Comparison of ENCODE assay signal across 8 cellular contexts in the genomic region with DNA sequence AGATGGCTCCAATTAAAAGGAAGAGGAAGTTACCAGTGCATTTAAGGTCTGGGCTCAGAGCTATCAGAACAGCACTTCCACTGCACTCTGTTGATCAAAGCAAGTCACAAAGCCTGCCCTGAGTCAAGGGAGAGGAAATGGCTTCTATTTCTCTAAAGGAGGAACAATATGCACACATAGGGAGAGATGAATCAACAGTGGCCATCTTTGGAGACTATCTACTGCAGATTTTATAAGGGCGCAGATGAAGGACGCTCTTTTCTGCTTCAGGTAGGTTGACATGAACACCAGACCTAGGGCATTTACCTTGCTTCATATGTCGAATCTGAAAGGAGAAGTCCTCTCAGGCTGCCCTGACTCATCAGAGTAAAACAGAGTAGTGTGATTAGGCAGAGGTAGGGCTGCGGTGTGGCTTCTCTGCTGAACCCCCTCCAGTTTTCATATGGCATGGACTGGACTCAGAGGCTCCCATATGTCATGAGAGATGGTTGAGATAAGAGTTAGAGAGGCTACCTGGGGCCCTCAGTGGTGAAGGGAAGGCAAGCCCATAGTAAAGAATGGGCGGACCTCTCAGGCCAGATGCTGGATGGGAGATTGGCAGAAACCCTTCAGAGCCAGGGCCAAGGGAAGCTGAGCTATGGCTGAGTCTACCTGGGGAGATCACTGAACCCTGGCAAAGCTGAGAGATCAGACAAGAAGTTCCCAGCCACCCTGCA.
DNase-seq lines count a peak whose midpoint lies in the region; ATAC-seq, FAIRE-seq and TF ChIP-seq lines count a peak whose summit lies in the region.

No MANE protein-coding gene starts in this region.

- TF ChIP-seq EP300 in K562 (IDR thresholded peaks at IDR 0.05; ENCODE audit: low read length) = no peak

- H3K9me1 ChIP-seq in K562 (ENCODE audit: control insufficient read depth, insufficient read depth, low read length) = no peaks in the 10 kb centered on the region

- TF ChIP-seq POLR2A in K562 (conservative IDR thresholded peaks at IDR 0.05) = no peak

- H4K20me1 ChIP-seq in K562 (replicated peaks; ENCODE audit: control insufficient read depth, insufficient read depth, low read length) = no peaks in the 10 kb centered on the region

- peak overlapping the region; percentile 29; the same call in 2 of the 3 replicates for H3K27ac ChIP-seq in K562 (ENCODE audit: extremely low read depth, low read depth, low read length)
- peak overlapping the region; percentile 43 for H3K27ac ChIP-seq in urinary bladder (ENCODE audit: low read depth)
- H3K27ac ChIP-seq in SJCRH30 = no peak overlapping the region

- H3K27me3 ChIP-seq in K562 (ENCODE audit: control insufficient read depth in 2 of 2, insufficient read depth in 2 of 2, low read length in 2 of 2) (no peaks in the 10 kb centered on the region), SJCRH30 (no peaks in the 10 kb centered on the region)

- peak overlapping the region; percentile 74 for H2AFZ ChIP-seq in K562 (ENCODE audit: low read depth, low read length)

- in situ Hi-C loops in K562 (cut with MboI) = no loop called here

- H3K9me3 ChIP-seq in K562 (replicated peaks; ENCODE audit: control insufficient read depth, insufficient read depth, low read depth, low read length) (no peaks in the 10 kb centered on the region), SJCRH30 (replicated peaks) (no peaks in the 10 kb centered on the region)

- no TSS peak for BruUV-seq in K562 (replicated peaks; lab: Mats Ljungman, UMichigan)

- WGBS in K562 (ENCODE audit: insufficient coverage, low coverage, missing lambda C conversion rate) = 33% methylated on average over 3 of the region's 5 CpGs
- WGBS in urinary bladder = 92% methylated on average over 5 of the region's 5 CpGs

- H3K4me3 ChIP-seq in K562 (no peak overlapping the region), urinary bladder (ENCODE audit: low read depth, low read length) (no peak overlapping the region), SJCRH30 (no peak overlapping the region)

- ATAC-seq in GM18511 (IDR thresholded peaks at IDR 0.05; ENCODE audit: unreplicated experiment) (peak; percentile 92), HG02678 (IDR thresholded peaks at IDR 0.05; ENCODE audit: unreplicated experiment) (peak; percentile 82), K562 (peak; percentile 66)

- H3K9ac ChIP-seq in K562 (ENCODE audit: insufficient read depth in 1 of 2, low read depth in 2 of 2, low read length in 2 of 2) = no peak overlapping the region

- H3K36me3 ChIP-seq in K562 (ENCODE audit: control insufficient read depth, insufficient read depth, low read length) = no peaks in the 10 kb centered on the region
- H3K36me3 ChIP-seq in urinary bladder (ENCODE audit: insufficient read depth) = no peaks in the 10 kb centered on the region
- no peaks in the 10 kb centered on the region for H3K36me3 ChIP-seq in SJCRH30

- intact Hi-C loops in K562 (cut with micrococcal nuclease) = loop anchor here (10.0 kb wide), 1 partner anchor 112 kb away; no protein-coding TSS in a partner anchor

- POLR2A ChIA-PET in K562 (lab: Yijun Ruan, JAX) = interaction anchor here (1.1 to 1.3 kb wide), 2 partner anchors 16 to 17 kb away, joined by 3 read pairs; no protein-coding TSS in a partner anchor

- H3K4me1 ChIP-seq in K562 (replicated peaks in 1 of 2; ENCODE audit: control insufficient read depth in 2 of 2, insufficient read depth in 2 of 2, low read length in 2 of 2) (peaks cover 7 to 16% of the 10 kb centered on the region in 2 experiments; a peak in 4 of 5 replicates), urinary bladder (ENCODE audit: insufficient read depth) (no peaks in the 10 kb centered on the region), SJCRH30 (no peaks in the 10 kb centered on the region; the same call in 1 of the 2 replicates)

- H3K79me2 ChIP-seq in K562 (ENCODE audit: control insufficient read depth, insufficient read depth, low read length) = no peaks in the 10 kb centered on the region

- no peak for TF ChIP-seq CTCF in K562 (IDR thresholded peaks at IDR 0.05 in 2 of 3, conservative IDR thresholded peaks at IDR 0.05 in 1 of 3; ENCODE audit: insufficient read depth in 2 of 3, low read depth in 1 of 3, low read length in 3 of 3)

- peak overlapping the region; percentile 34; the same call in 1 of the 2 replicates for H3K4me2 ChIP-seq in K562 (ENCODE audit: insufficient read depth, low read length)

- FAIRE-seq in K562 (lab: Jason Lieb, UNC) = peak; percentile 46

- TF ChIP-seq RAD21 in K562 (CRISPR knock-in tag; conservative IDR thresholded peaks at IDR 0.05 in 1 of 2, IDR thresholded peaks at IDR 0.05 in 1 of 2) = 0 out of 4 replicates have a peak, but pooled peaks of 1 of the 2 experiments have one; percentile 3

- CTCF ChIA-PET in K562 (lab: Yijun Ruan, JAX; ENCODE audit: low intra/inter-chr PET ratio) = no interaction called here

- DNase-seq in OCI-M1 (lab: John Stamatoyannopoulos, UW) = peak; percentile 63
- DNase-seq in K562 (ENCODE audit: extremely low read depth in 1 of 4, low spot score in 3 of 4) = peak; percentile 27 to 37 (median 32)
- no peak for DNase-seq in SJCRH30
- no peak for DNase-seq in EL
- no peak for DNase-seq in GM19238 (ENCODE audit: insufficient read length, low spot score)

TF ChIP-seq in K562, 482 proteins besides CTCF, POLR2A, EP300 and RAD21 (continues in another document):
- no peak for TF ChIP-seq FIP1L1 (IDR thresholded peaks at IDR 0.05; ENCODE audit: low read depth, low read length, poor library complexity, severe bottlenecking)
- peak; percentile 25; the same call in 1 of the 2 replicates for TF ChIP-seq FOSL1 (tag; conservative IDR thresholded peaks at IDR 0.05)
- TF ChIP-seq ZNF274 (IDR thresholded peaks at IDR 0.05; ENCODE audit: borderline replicate concordance, low read depth, low read length) = no peak
- TF ChIP-seq POLR2AphosphoS2 (IDR thresholded peaks at IDR 0.05; ENCODE audit: low read length) = no peak
- TF ChIP-seq, protein P1, sequence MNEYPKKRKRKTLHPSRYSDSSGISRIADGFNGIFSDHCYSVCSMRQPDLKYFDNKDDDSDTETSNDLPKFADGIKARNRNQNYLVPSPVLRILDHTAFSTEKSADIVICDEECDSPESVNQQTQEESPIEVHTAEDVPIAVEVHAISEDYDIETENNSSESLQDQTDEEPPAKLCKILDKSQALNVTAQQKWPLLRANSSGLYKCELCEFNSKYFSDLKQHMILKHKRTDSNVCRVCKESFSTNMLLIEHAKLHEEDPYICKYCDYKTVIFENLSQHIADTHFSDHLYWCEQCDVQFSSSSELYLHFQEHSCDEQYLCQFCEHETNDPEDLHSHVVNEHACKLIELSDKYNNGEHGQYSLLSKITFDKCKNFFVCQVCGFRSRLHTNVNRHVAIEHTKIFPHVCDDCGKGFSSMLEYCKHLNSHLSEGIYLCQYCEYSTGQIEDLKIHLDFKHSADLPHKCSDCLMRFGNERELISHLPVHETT (CRISPR knock-in tag; conservative IDR thresholded peaks at IDR 0.05 in 1 of 2, IDR thresholded peaks at IDR 0.05 in 1 of 2) = 0 out of 4 replicates have a peak, but pooled peaks of 1 of the 2 experiments have one; percentile 34
- TF ChIP-seq ZNF398 (CRISPR knock-in tag; IDR thresholded peaks at IDR 0.05) = no peak
- TF ChIP-seq PRDM10 (IDR thresholded peaks at IDR 0.05; ENCODE audit: partially characterized antibody) = peak; percentile 15
- TF ChIP-seq, protein P2, sequence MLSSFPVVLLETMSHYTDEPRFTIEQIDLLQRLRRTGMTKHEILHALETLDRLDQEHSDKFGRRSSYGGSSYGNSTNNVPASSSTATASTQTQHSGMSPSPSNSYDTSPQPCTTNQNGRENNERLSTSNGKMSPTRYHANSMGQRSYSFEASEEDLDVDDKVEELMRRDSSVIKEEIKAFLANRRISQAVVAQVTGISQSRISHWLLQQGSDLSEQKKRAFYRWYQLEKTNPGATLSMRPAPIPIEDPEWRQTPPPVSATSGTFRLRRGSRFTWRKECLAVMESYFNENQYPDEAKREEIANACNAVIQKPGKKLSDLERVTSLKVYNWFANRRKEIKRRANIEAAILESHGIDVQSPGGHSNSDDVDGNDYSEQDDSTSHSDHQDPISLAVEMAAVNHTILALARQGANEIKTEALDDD (IDR thresholded peaks at IDR 0.05) = peak; percentile 34; the same call in 1 of the 2 replicates

Comparison
In these comparisons a context has a peak if more than half of its experiments do, and no peak if none do; other contexts are left out.
1. DNase-seq: peak in OCI-M1 (single experiment) and K562 (4 of 4); none in SJCRH30 (0 of 2), EL (single experiment) and GM19238 (single experiment).
2. Peak in every context shown above with its lines, with median percentiles within 50 percentile points of each other: ATAC-seq.